ENCODE assay signal across 8 cellular contexts in the genomic region with DNA sequence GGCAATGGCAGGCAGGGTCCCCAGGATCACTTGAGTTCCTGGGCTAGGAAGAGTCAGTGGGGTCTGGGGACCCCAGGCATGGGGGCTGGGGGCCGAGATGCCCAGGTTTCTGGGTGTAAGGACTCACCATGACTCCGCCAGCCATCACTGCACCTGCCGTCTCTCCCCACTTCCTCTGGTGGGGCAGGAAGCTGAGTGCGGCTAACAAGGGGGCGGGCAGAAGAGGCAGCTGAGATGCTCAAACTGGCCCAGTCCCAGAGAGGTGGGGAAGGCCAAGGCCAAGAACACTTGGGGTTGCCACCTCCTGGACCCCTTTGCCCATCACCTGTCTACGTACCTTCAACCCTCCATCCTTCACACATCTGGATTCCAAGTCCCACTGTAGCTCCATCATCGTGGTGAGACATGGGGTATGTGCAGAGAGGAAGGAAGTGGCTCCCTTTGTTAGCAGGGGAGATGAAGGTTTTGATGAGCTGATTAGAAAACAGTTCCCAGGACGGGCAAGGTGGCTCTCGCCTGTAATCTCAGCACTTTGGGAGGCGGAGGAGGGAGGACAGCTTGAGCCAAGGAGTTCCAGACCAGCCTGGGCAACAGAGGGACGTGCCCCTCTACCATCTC. TPM values are rescaled to one million over a fixed set of nuclear protein-coding genes. Genes with fewer than 3 reads are reported as not detected.
DNase-seq lines count a peak whose midpoint lies in the region; ATAC-seq, FAIRE-seq and TF ChIP-seq lines count a peak whose summit lies in the region.

A gene with protein sequence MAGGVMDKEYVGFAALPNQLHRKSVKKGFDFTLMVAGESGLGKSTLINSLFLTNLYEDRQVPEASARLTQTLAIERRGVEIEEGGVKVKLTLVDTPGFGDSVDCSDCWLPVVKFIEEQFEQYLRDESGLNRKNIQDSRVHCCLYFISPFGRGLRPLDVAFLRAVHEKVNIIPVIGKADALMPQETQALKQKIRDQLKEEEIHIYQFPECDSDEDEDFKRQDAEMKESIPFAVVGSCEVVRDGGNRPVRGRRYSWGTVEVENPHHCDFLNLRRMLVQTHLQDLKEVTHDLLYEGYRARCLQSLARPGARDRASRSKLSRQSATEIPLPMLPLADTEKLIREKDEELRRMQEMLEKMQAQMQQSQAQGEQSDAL (minus strand): TSS at position 164 of the 618 bp plus-strand sequence. CDS start 19 bp downstream, at position 145.

- TF ChIP-seq CTCF in chondrocyte (IDR thresholded peaks at IDR 0.05) (no peak), kidney (IDR thresholded peaks at IDR 0.05; ENCODE audit: borderline replicate concordance, extremely low read depth, insufficient read depth) (no peak), Caco-2 (IDR thresholded peaks at IDR 0.05; ENCODE audit: insufficient read depth in 1 of 2, low read depth in 1 of 2, low read length in 1 of 2, severe bottlenecking in 1 of 2, unreplicated experiment in 1 of 2) (no peak)

- no TSS peak for BruUV-seq in Caco-2 (replicated peaks; lab: Mats Ljungman, UMichigan)

- DNase-seq in T-helper 22 cell (ENCODE audit: low read depth) (peak; percentile 67), chondrocyte (ENCODE audit: low spot score) (no peak), NCI-H748 treated with DMSO at 0.1 percent for 48 hours (lab: John Stamatoyannopoulos, UW) (no peak), kidney (no peak), Caco-2 (no peak)
- peak; percentile 66 for DNase-seq in stimulated activated CD8-positive, alpha-beta memory T cell treated with anti-CD3 and anti-CD28 coated beads, Interleukin-12 subunit alpha, Interleukin-12 subunit beta, amount 100 ng/mL, for 1 hour (ENCODE audit: low read depth)

- no peaks in the 10 kb centered on the region for H3K27me3 ChIP-seq in Caco-2 (replicated peaks; ENCODE audit: control insufficient read depth, insufficient read depth, low read length)

- no peak within 1 kb of the TSS for H3K4me3 Mint-ChIP-seq in chondrocyte (ENCODE audit: unreplicated experiment)
- no peak within 1 kb of the TSS for H3K4me3 Mint-ChIP-seq in Caco-2 (ENCODE audit: unreplicated experiment)

- H3K27me3 Mint-ChIP-seq in chondrocyte (ENCODE audit: low read depth), result no peaks in the 10 kb centered on the region
- H3K27me3 Mint-ChIP-seq in Caco-2 (ENCODE audit: insufficient read depth, unreplicated experiment), result no peaks in the 10 kb centered on the region

- no peaks in the 10 kb centered on the region for H3K9me3 Mint-ChIP-seq in chondrocyte (ENCODE audit: low read depth)
- no peaks in the 10 kb centered on the region for H3K9me3 Mint-ChIP-seq in Caco-2 (ENCODE audit: unreplicated experiment)

- no peak within 1 kb of the TSS for H3K9ac ChIP-seq in kidney (ENCODE audit: low read length in 2 of 2)

- no peak within 1 kb of the TSS for H3K27ac ChIP-seq in kidney (ENCODE audit: low read depth in 2 of 2, low read length in 2 of 2)

- ATAC-seq in GM18867 (IDR thresholded peaks at IDR 0.05; ENCODE audit: unreplicated experiment) (peak; percentile 27), GM21390 (IDR thresholded peaks at IDR 0.05; ENCODE audit: unreplicated experiment) (no peak)

- H3K27ac Mint-ChIP-seq in chondrocyte (ENCODE audit: unreplicated experiment) (peak within 1 kb of the TSS; percentile 49), Caco-2 (ENCODE audit: unreplicated experiment) (no peak within 1 kb of the TSS)

- H3K9me3 ChIP-seq in kidney (ENCODE audit: control insufficient read depth in 1 of 2, low read length in 2 of 2), result no peaks in the 10 kb centered on the region
- H3K9me3 ChIP-seq in Caco-2, result no peaks in the 10 kb centered on the region

- H3K4me1 ChIP-seq in kidney (ENCODE audit: control insufficient read depth in 1 of 2, insufficient read depth in 1 of 2, low read depth in 1 of 2, low read length in 2 of 2), result peaks cover 0 to 6% of the 10 kb centered on the region in 2 donors
- no peaks in the 10 kb centered on the region for H3K4me1 ChIP-seq in Caco-2

- no peaks in the 10 kb centered on the region for H3K36me3 Mint-ChIP-seq in chondrocyte (ENCODE audit: low read depth)
- peaks cover 20% of the 10 kb centered on the region for H3K36me3 Mint-ChIP-seq in Caco-2 (ENCODE audit: insufficient read depth, unreplicated experiment)

- FAIRE-seq in kidney (lab: Jason Lieb, UNC), result no peak

- H3K4me1 Mint-ChIP-seq in chondrocyte (ENCODE audit: low read depth) (peaks cover 18% of the 10 kb centered on the region), Caco-2 (ENCODE audit: low read depth, unreplicated experiment) (peaks cover 13% of the 10 kb centered on the region)

- H3K36me3 ChIP-seq in kidney (ENCODE audit: control insufficient read depth in 1 of 2, insufficient read depth in 2 of 2, low read length in 2 of 2) (no peaks in the 10 kb centered on the region), Caco-2 (ENCODE audit: control insufficient read depth, insufficient read depth, low read length) (no peaks in the 10 kb centered on the region)

- POLR2A ChIA-PET in Caco-2 (lab: Charles Lee), result interaction anchor here (1.1 kb wide), 1 partner anchor 12 kb away, joined by 4 read pairs; no protein-coding TSS in a partner anchor

- intact Hi-C loops in kidney (cut with DNase I), result no loop called here
- intact Hi-C loops in Caco-2 (cut with micrococcal nuclease; ENCODE audit: unreplicated experiment), result no loop called here

- no peak within 1 kb of the TSS for H3K4me3 ChIP-seq in kidney (ENCODE audit: low read length in 2 of 2)
- no peak within 1 kb of the TSS for H3K4me3 ChIP-seq in Caco-2 (ENCODE audit: low read depth, low read length)

- CTCF ChIA-PET in Caco-2 (lab: Charles Lee), result no interaction called here

RNA-seq across cellular contexts. Expression of the gene that starts here (rescaled TPM):
- total RNA-seq in chondrocyte (0.85 to 1.7 TPM (median 1.3 TPM) in 3 replicates), kidney (12.8 TPM), Caco-2 (2022) (0.21 and 0.34 TPM in 2 replicates)
- polyA plus RNA-seq in kidney (ENCODE audit: insufficient read depth, low read depth, low replicate concordance), result 5.0 TPM

Comparison
In these comparisons a context has a peak if more than half of its experiments do, and no peak if none do; other contexts are left out.
1. DNase-seq: peak in T-helper 22 cell (single experiment) and stimulated activated CD8-positive, alpha-beta memory T cell treated with anti-CD3 and anti-CD28 coated beads, Interleukin-12 subunit alpha, Interleukin-12 subunit beta, amount 100 ng/mL, for 1 hour (single experiment); none in chondrocyte (single experiment), NCI-H748 treated with DMSO at 0.1 percent for 48 hours (single experiment), kidney (single experiment) and Caco-2 (0 of 2).